8 cellular contexts compared by ENCODE assay signal in genomic region chr15:31392761-31393401, GRCh38.
DNase-seq lines count a peak whose midpoint lies in the region; ATAC-seq and TF ChIP-seq lines count a peak whose summit lies in the region.

No MANE protein-coding gene starts in this region.

- peaks cover 0 to 1% of the 10 kb centered on the region in 2 donors for H3K27me3 Mint-ChIP-seq in CD8-positive, alpha-beta memory T cell
- peaks cover 49% of the 10 kb centered on the region for H3K27me3 Mint-ChIP-seq in nephron progenitor cell (ENCODE audit: low read depth, poor library complexity)

- DNase-seq in CD8-positive, alpha-beta memory T cell, result no peak
- DNase-seq in nephron progenitor cell (peak; percentile 54), GM19238 (ENCODE audit: insufficient read length, low spot score) (no peak), MV-4-11 (lab: John Stamatoyannopoulos, UW) (no peak)
- no peak for DNase-seq in central memory CD4-positive, alpha-beta T cell

- peak overlapping the region; percentile 87 to 98 (median 95) for H3K4me3 Mint-ChIP-seq in CD8-positive, alpha-beta memory T cell
- peak overlapping the region; percentile 84 for H3K4me3 Mint-ChIP-seq in nephron progenitor cell

- H3K9me3 Mint-ChIP-seq in CD8-positive, alpha-beta memory T cell, result no peaks in the 10 kb centered on the region
- H3K9me3 Mint-ChIP-seq in nephron progenitor cell, result peaks cover 27% of the 10 kb centered on the region

- H3K9me2 ChIP-seq in Loucy (replicated peaks; ENCODE audit: low read depth, low read length), result no peaks in the 10 kb centered on the region

- peaks cover 44 to 65% (median 50%) of the 10 kb centered on the region in 3 donors for H3K4me1 Mint-ChIP-seq in CD8-positive, alpha-beta memory T cell
- peaks cover 23% of the 10 kb centered on the region for H3K4me1 Mint-ChIP-seq in nephron progenitor cell

- WGBS in ectodermal cell, 2 experiments, result 2 to 3% methylated on average over 39 to 41 of the region's 43 CpGs

- POLR2A ChIA-PET in CD8-positive, alpha-beta memory T cell (lab: Charles Lee), result interaction anchor here (1.0 to 2.8 kb wide), 16 partner anchors 13 to 129 kb away, joined by 3 to 53 read pairs (median 8); partner anchors contain the start of gene KLF13

- H3K36me3 Mint-ChIP-seq in CD8-positive, alpha-beta memory T cell, result peaks cover 0 to 12% (median 0%) of the 10 kb centered on the region in 3 donors
- peaks cover 18% of the 10 kb centered on the region for H3K36me3 Mint-ChIP-seq in nephron progenitor cell (ENCODE audit: low read depth)

- peak overlapping the region; percentile 79 for H3K4me2 ChIP-seq in Loucy (ENCODE audit: low read depth, low read length, poor library complexity, severe bottlenecking)

- no peak for TF ChIP-seq CTCF in Loucy (conservative IDR thresholded peaks at IDR 0.05; ENCODE audit: low read length)
- no peak for TF ChIP-seq CTCF in nephron progenitor cell (IDR thresholded peaks at IDR 0.05)

- H3K36me3 ChIP-seq in CD8-positive, alpha-beta memory T cell (ENCODE audit: insufficient read depth, low read length), result no peaks in the 10 kb centered on the region
- no peaks in the 10 kb centered on the region for H3K36me3 ChIP-seq in Loucy (ENCODE audit: insufficient read depth, low read length)
- H3K36me3 ChIP-seq in ectodermal cell (ENCODE audit: control insufficient read depth, insufficient read depth, low read length), result no peaks in the 10 kb centered on the region

- peaks cover 26% of the 10 kb centered on the region for H3K4me1 ChIP-seq in CD8-positive, alpha-beta memory T cell (ENCODE audit: insufficient read depth, low read length)
- peaks cover under 1% of the 10 kb centered on the region for H3K4me1 ChIP-seq in Loucy (ENCODE audit: insufficient read depth, low read length, poor library complexity, severe bottlenecking)
- H3K4me1 ChIP-seq in ectodermal cell (ENCODE audit: control insufficient read depth, insufficient read depth, low read length), result peaks cover 6% of the 10 kb centered on the region

- peak overlapping the region; percentile 56 for H3K4me3 ChIP-seq in CD8-positive, alpha-beta memory T cell (ENCODE audit: low read length)
- H3K4me3 ChIP-seq in Loucy (ENCODE audit: low read length, poor library complexity, severe bottlenecking) (peak overlapping the region; percentile 74), ectodermal cell (ENCODE audit: insufficient read depth, low read depth, low read length) (peak overlapping the region; percentile 54)

- CTCF ChIA-PET in CD8-positive, alpha-beta memory T cell (lab: Charles Lee), result interaction anchor here (0.8 to 5.8 kb wide), 12 partner anchors 10 to 95 kb away, joined by 3 to 29 read pairs (median 6); partner anchors contain the start of gene KLF13

- no peaks in the 10 kb centered on the region; the same call in 1 of the 2 replicates for H3F3A ChIP-seq in Loucy (ENCODE audit: low read depth)

- H3K27ac ChIP-seq in CD8-positive, alpha-beta memory T cell (ENCODE audit: low read depth, low read length), result peak overlapping the region; percentile 73
- no peak overlapping the region for H3K27ac ChIP-seq in ectodermal cell (ENCODE audit: insufficient read depth, low read depth, low read length, poor library complexity, severe bottlenecking)

- peak overlapping the region; percentile 82 to 99 (median 92) for H3K27ac Mint-ChIP-seq in CD8-positive, alpha-beta memory T cell
- H3K27ac Mint-ChIP-seq in nephron progenitor cell, result no peak overlapping the region

- H3K27me3 ChIP-seq in CD8-positive, alpha-beta memory T cell (ENCODE audit: insufficient read depth, low read length, poor library complexity, severe bottlenecking), result no peaks in the 10 kb centered on the region
- H3K27me3 ChIP-seq in Loucy (ENCODE audit: insufficient read depth, low read length, poor library complexity, severe bottlenecking) (no peaks in the 10 kb centered on the region), ectodermal cell (ENCODE audit: control insufficient read depth, insufficient read depth, low read length, poor library complexity, severe bottlenecking) (peaks cover 35% of the 10 kb centered on the region)

- peak overlapping the region; percentile 77; the same call in 1 of the 2 replicates for H2AFZ ChIP-seq in Loucy (ENCODE audit: low read length)

- H3K9me3 ChIP-seq in CD8-positive, alpha-beta memory T cell (ENCODE audit: low read length), result no peaks in the 10 kb centered on the region
- H3K9me3 ChIP-seq in Loucy (ENCODE audit: insufficient read depth, low read depth, low read length) (no peaks in the 10 kb centered on the region), ectodermal cell (ENCODE audit: control insufficient read depth, low read length) (no peaks in the 10 kb centered on the region)

- peak; percentile 17 for ATAC-seq in GM21381 (IDR thresholded peaks at IDR 0.05; ENCODE audit: unreplicated experiment)

- no peaks in the 10 kb centered on the region for H4K20me1 ChIP-seq in Loucy (ENCODE audit: insufficient read depth, low read length, poor library complexity, severe bottlenecking)

- H3K9ac ChIP-seq in Loucy (ENCODE audit: low read depth, low read length, poor library complexity, severe bottlenecking), result no peak overlapping the region

- no peaks in the 10 kb centered on the region for H3K79me2 ChIP-seq in Loucy (ENCODE audit: insufficient read depth, low read length)
